In the genomic region with DNA sequence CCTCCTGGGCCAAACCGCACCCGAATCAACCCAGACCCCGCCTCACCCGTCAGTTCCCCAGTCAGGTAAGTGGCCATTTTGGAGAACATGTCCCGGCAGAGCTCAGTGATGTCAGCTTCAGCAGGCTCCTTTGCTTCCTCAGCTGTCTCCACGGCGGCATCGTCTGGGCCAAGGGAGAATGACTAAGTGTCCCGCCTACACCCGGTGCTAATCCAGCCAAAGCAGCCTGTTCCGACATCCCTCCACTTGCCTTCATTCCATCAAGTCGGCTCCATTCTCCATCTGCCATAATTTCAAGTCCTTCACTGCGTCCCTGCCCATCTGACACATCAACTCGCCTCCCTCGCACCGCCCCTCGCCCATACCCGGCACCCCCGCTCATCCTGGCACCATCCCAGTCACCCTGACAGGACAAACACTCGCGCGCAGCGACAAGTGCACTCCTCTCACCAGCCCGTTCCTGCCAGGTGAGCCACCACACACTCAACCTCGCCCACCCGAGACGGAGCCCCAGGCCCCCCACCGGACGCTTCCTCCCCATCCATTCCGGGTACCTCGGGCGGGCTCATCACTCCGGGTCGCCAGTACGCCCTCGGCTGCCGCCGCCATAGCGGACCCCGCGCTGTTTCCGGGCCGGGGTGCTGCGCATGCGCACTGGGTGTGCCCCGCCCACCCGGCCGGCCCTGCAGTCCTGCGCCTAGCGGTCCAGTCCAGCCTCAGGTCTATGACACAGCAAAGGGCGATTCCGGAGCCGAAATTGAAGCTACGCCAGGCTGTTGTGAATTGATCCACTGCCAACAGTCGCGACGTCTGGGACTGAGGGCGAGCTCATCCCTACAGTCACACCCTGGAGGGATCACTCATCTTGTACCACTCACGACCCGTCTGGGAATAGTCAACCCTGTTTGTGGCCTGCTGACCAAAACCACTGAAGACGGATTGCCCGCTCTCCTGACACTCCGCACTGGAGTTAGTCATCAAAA, we compare ENCODE assay signal across 8 cellular contexts. TPM values are rescaled to one million over a fixed set of nuclear protein-coding genes. Genes with fewer than 3 reads are reported as not detected.
DNase-seq lines count a peak whose midpoint lies in the region; ATAC-seq, FAIRE-seq and TF ChIP-seq lines count a peak whose summit lies in the region.

A gene (minus strand): TSS at position 630 of the 983 bp plus-strand sequence. CDS start 21 bp downstream, at position 609.

- DNase-seq in H54 (ENCODE audit: insufficient read length, low spot score) (peak; percentile 96), M059J (ENCODE audit: low read depth) (peak; percentile 85), SJSA1 (ENCODE audit: low read depth in 1 of 2, low spot score in 2 of 2) (peak; percentile 87 to 90), foreskin keratinocyte (peak; percentile 91 to 95), stromal cell of bone marrow (ENCODE audit: low read depth) (peak; percentile 86)
- DNase-seq in activated naive CD4-positive, alpha-beta T cell (lab: John Stamatoyannopoulos, UW): peak; percentile 78 to 85 (median 83)

- TF ChIP-seq POLR2A in H54 (IDR thresholded peaks at IDR 0.05; ENCODE audit: low read depth, low read length): peak; percentile 95

- peak within 1 kb of the TSS; percentile 74 for H3K9ac ChIP-seq in ES-I3 (ENCODE audit: low read depth, low read length)

- H3K4me3 ChIP-seq in SJSA1 (peak within 1 kb of the TSS; percentile 83), neuron (ENCODE audit: low read length) (peak within 1 kb of the TSS; percentile 64)

- ATAC-seq in foreskin keratinocyte: peak; percentile 93

- H3K4me1 ChIP-seq in ES-I3 (ENCODE audit: insufficient read depth, low read length) (0 out of 2 replicates have a peak, but pooled peaks cover 5% of the 10 kb centered on the region), SJSA1 (replicated peaks) (peaks cover 16% of the 10 kb centered on the region), foreskin keratinocyte (peaks cover 6% of the 10 kb centered on the region), neuron (ENCODE audit: insufficient read depth, low read length) (peaks cover 16% of the 10 kb centered on the region)

- no peak for FAIRE-seq in H54 (lab: Jason Lieb, UNC)

- H3K36me3 ChIP-seq in ES-I3 (ENCODE audit: insufficient read depth, low read length) (peaks cover 8% of the 10 kb centered on the region; the same call in 1 of the 2 replicates), SJSA1 (peaks cover 34% of the 10 kb centered on the region), neuron (ENCODE audit: insufficient read depth, low read length) (peaks cover 17% of the 10 kb centered on the region)

- H3K27me3 ChIP-seq in SJSA1 (replicated peaks) (peaks cover 3% of the 10 kb centered on the region; the same call in 1 of the 2 replicates), foreskin keratinocyte (no peaks in the 10 kb centered on the region), neuron (ENCODE audit: insufficient read depth, low read length) (peaks cover 9% of the 10 kb centered on the region)

- no peaks in the 10 kb centered on the region for H3K9me3 ChIP-seq in ES-I3 (ENCODE audit: control insufficient read depth, insufficient read depth, low read length)
- H3K9me3 ChIP-seq in SJSA1 (replicated peaks): no peaks in the 10 kb centered on the region
- no peaks in the 10 kb centered on the region for H3K9me3 ChIP-seq in neuron (ENCODE audit: low read length)

- no peak for TF ChIP-seq CTCF in foreskin keratinocyte (conservative IDR thresholded peaks at IDR 0.05)

- H2AFZ ChIP-seq in neuron (ENCODE audit: low read depth, low read length): peak within 1 kb of the TSS; percentile 33

- H3K27ac ChIP-seq in SJSA1 (peak within 1 kb of the TSS; percentile 42), foreskin keratinocyte (peak within 1 kb of the TSS; percentile 58)

RNA-seq across cellular contexts. Expression of the gene that starts here (rescaled TPM):
- total RNA-seq in M059J (2014; rRNA removed; shearing (Covaris generic)): 45.6 and 58.3 TPM in 2 replicates
- 34.6 and 47.7 TPM in 2 replicates for total RNA-seq in SJSA1 (2014; rRNA removed; shearing (Covaris generic))
- 74.5 and 77.1 TPM in 2 replicates for total RNA-seq in foreskin keratinocyte
- polyA plus RNA-seq in foreskin keratinocyte: 82.8 TPM in 2 replicates

Comparison
In these comparisons a context has a peak if more than half of its experiments do, and no peak if none do; other contexts are left out.
1. Peak in every context shown above with its lines: DNase-seq, ATAC-seq, H3K4me3 ChIP-seq and H3K27ac ChIP-seq.